Comparison of ENCODE assay signal across 8 cellular contexts in genomic region chr14:23322568-23323517, GRCh38.
DNase-seq lines count a peak whose midpoint lies in the region; ATAC-seq and TF ChIP-seq lines count a peak whose summit lies in the region.

No MANE protein-coding gene starts in this region.

- TF ChIP-seq CTCF in KMS-11 (conservative IDR thresholded peaks at IDR 0.05; ENCODE audit: low read depth, low read length) (no peak), choroid plexus epithelial cell (conservative IDR thresholded peaks at IDR 0.05; ENCODE audit: low read depth, low read length) (no peak)

- peaks cover 29% of the 10 kb centered on the region for H3K79me2 ChIP-seq in ACC112 (ENCODE audit: control insufficient read depth, insufficient read depth, low read length, unreplicated experiment)
- peaks cover 25% of the 10 kb centered on the region for H3K79me2 ChIP-seq in KMS-11 (ENCODE audit: insufficient read depth, low read depth)

- peak overlapping the region; percentile 87 for H3K4me2 ChIP-seq in KMS-11

- DNase-seq in choroid plexus epithelial cell (ENCODE audit: low read depth), result no peak
- DNase-seq in NCI-H1105 treated with DMSO at 0.1 percent for 48 hours (lab: John Stamatoyannopoulos, UW), result no peak
- no peak for DNase-seq in nucleus accumbens (lab: John Stamatoyannopoulos, UW)
- DNase-seq in hypothalamus (lab: John Stamatoyannopoulos, UW), result no peak

- peak overlapping the region; percentile 91 for H3K4me3 ChIP-seq in ACC112 (ENCODE audit: low read depth, low read length)
- no peak overlapping the region for H3K4me3 ChIP-seq in KMS-11 (IDR thresholded peaks at IDR 0.05; ENCODE audit: insufficient read depth, low read depth, low read length)
- peak overlapping the region; percentile 71 for H3K4me3 ChIP-seq in choroid plexus epithelial cell (ENCODE audit: low read depth, low read length)
- peak overlapping the region; percentile 75 to 94 for H3K4me3 ChIP-seq in muscle layer of duodenum (ENCODE audit: low read depth in 1 of 2, low read length in 2 of 2)

- H2AFZ ChIP-seq in ACC112 (ENCODE audit: low read length, unreplicated experiment) (no peak overlapping the region), KMS-11 (ENCODE audit: low read depth) (no peak overlapping the region)

- H3K36me3 ChIP-seq in ACC112 (ENCODE audit: insufficient read depth, low read length) (peaks cover 28% of the 10 kb centered on the region), KMS-11 (ENCODE audit: insufficient read depth) (no peaks in the 10 kb centered on the region), muscle layer of duodenum (ENCODE audit: control insufficient read depth in 1 of 2, insufficient read depth in 2 of 2, low read length in 2 of 2) (peaks cover 23 to 31% of the 10 kb centered on the region in 2 donors)

- H3K4me1 ChIP-seq in ACC112 (ENCODE audit: control insufficient read depth, insufficient read depth, low read length, unreplicated experiment), result peaks cover 14% of the 10 kb centered on the region
- peaks cover 38% of the 10 kb centered on the region for H3K4me1 ChIP-seq in KMS-11 (ENCODE audit: low read depth, poor library complexity, severe bottlenecking)
- peaks cover 11 to 19% of the 10 kb centered on the region in 2 donors for H3K4me1 ChIP-seq in muscle layer of duodenum (ENCODE audit: control insufficient read depth in 1 of 2, insufficient read depth in 2 of 2, low read length in 2 of 2)

- no peaks in the 10 kb centered on the region for H3K9me3 ChIP-seq in muscle layer of duodenum (ENCODE audit: control insufficient read depth in 1 of 2, low read length in 2 of 2)

- H3K9ac ChIP-seq in KMS-11, result peak overlapping the region; percentile 78

- no peak for ATAC-seq in GM18907 (IDR thresholded peaks at IDR 0.05; ENCODE audit: unreplicated experiment)

- peak overlapping the region; percentile 90 for H3K27ac ChIP-seq in ACC112 (ENCODE audit: low read depth, low read length)
- H3K27ac ChIP-seq in KMS-11, result peak overlapping the region; percentile 71
- H3K27ac ChIP-seq in muscle layer of duodenum (ENCODE audit: low read length), result peak overlapping the region; percentile 92

- H3K27me3 ChIP-seq in ACC112 (ENCODE audit: insufficient read depth, low read length) (no peaks in the 10 kb centered on the region), KMS-11 (ENCODE audit: insufficient read depth, low read depth) (no peaks in the 10 kb centered on the region), muscle layer of duodenum (ENCODE audit: low read depth, low read length) (no peaks in the 10 kb centered on the region)

- H4K20me1 ChIP-seq in KMS-11 (ENCODE audit: insufficient read depth), result no peaks in the 10 kb centered on the region
